In genomic region chr10:43204943-43205671, GRCh38 we compare ENCODE assay signal across 8 cellular contexts.
DNase-seq lines count a peak whose midpoint lies in the region; ATAC-seq lines count a peak whose summit lies in the region.

No MANE protein-coding gene starts in this region.

- ATAC-seq in GM21367 (IDR thresholded peaks at IDR 0.05; ENCODE audit: unreplicated experiment): peak; percentile 58

- in situ Hi-C loops in SK-MEL-5 (cut with HindIII; ENCODE audit: low pct_unique_long_range_greater_than_20kb, low sequenced_read_pairs): no loop called here

- DNase-seq in EH (ENCODE audit: low read depth): peak; percentile 50
- DNase-seq in HK-2 (ENCODE audit: unreplicated experiment): peak; percentile 72
- peak; percentile 69 for DNase-seq in SK-MEL-5 (ENCODE audit: low read depth, low spot score)
- peak; percentile 61 for DNase-seq in amniotic epithelial cell (ENCODE audit: low read depth)
- peak; percentile 74 for DNase-seq in hepatic stellate cell (ENCODE audit: low spot score)
- peak; percentile 23 for DNase-seq in smooth muscle cell of the brain vasculature (ENCODE audit: low read depth, low spot score)
- DNase-seq in mucosa of gallbladder (ENCODE audit: low spot score): no peak
